22 cellular contexts compared by ENCODE assay signal in genomic region chr7:107854454-107854853, GRCh38. TPM values are rescaled to one million over a fixed set of nuclear protein-coding genes. Genes with fewer than 3 reads are reported as not detected.
DNase-seq lines count a peak whose midpoint lies in the region; ATAC-seq and TF ChIP-seq lines count a peak whose summit lies in the region.
"Had no signal": no experiment of that assay in that cellular context is flagged by ENCODE, and none has a peak within 500 bp of the region (broad histone marks: within the 10 kb centered on the region; RNA-seq: fewer than 3 reads in every experiment).

No MANE protein-coding gene starts in this region.

- H3K9me3 Mint-ChIP-seq in CD4-positive, alpha-beta memory T cell, result peaks cover 0 to 3% (median 0%) of the 10 kb centered on the region in 8 donors
- H3K9me3 Mint-ChIP-seq: CD8-positive, alpha-beta T cell had no signal

- no peaks in the 10 kb centered on the region for H3K36me3 Mint-ChIP-seq in CD4-positive, alpha-beta memory T cell
- H3K36me3 Mint-ChIP-seq in T-helper 17 cell (ENCODE audit: low read depth), result peaks cover 5% of the 10 kb centered on the region
- H3K36me3 Mint-ChIP-seq: CD8-positive, alpha-beta T cell had no signal

- H3K4me3 Mint-ChIP-seq in CD4-positive, alpha-beta memory T cell, result peak overlapping the region in 1 of 8 donors; percentile 26
- no peak overlapping the region for H3K4me3 Mint-ChIP-seq in T-helper 17 cell
- H3K4me3 Mint-ChIP-seq: CD8-positive, alpha-beta T cell; H9 had no signal

- intact Hi-C loops in CD4-positive, alpha-beta memory T cell (cut with micrococcal nuclease), result no loop called here

- H3K4me1 ChIP-seq in CD4-positive, alpha-beta memory T cell (ENCODE audit: insufficient read depth, low read length), result peaks cover 53% of the 10 kb centered on the region

- no peaks in the 10 kb centered on the region for H3K36me3 ChIP-seq in CD4-positive, alpha-beta memory T cell (ENCODE audit: insufficient read depth, low read length)
- H3K36me3 ChIP-seq: BLaER1 had no signal

- no peaks in the 10 kb centered on the region for H3K9me3 ChIP-seq in CD4-positive, alpha-beta memory T cell (ENCODE audit: control insufficient read depth in 1 of 2, low read length in 2 of 2)
- H3K9me3 ChIP-seq in T-helper 17 cell (ENCODE audit: control insufficient read depth, low read length, poor library complexity, severe bottlenecking), result no peaks in the 10 kb centered on the region
- H3K9me3 ChIP-seq: BLaER1 had no signal

- no peak for ATAC-seq in T-helper 17 cell
- no peak for ATAC-seq in HG03520 (IDR thresholded peaks at IDR 0.05; ENCODE audit: unreplicated experiment)
- ATAC-seq: CD8-positive, alpha-beta T cell; GM12878 had no signal

- H3K4me3 ChIP-seq in CD4-positive, alpha-beta memory T cell (ENCODE audit: low read length in 2 of 2), result no peak overlapping the region
- no peak overlapping the region for H3K4me3 ChIP-seq in fibroblast of pulmonary artery (replicated peaks; ENCODE audit: low read depth, low read length)
- H3K4me3 ChIP-seq: BLaER1, GM12878 had no signal

- no peaks in the 10 kb centered on the region for H3K27me3 ChIP-seq in CD4-positive, alpha-beta memory T cell (ENCODE audit: insufficient read depth, low read length)
- H3K27me3 ChIP-seq: BLaER1 had no signal

- no peak for TF ChIP-seq CTCF in C4-2B (conservative IDR thresholded peaks at IDR 0.05)
- no peak for TF ChIP-seq CTCF in fibroblast of pulmonary artery (IDR thresholded peaks at IDR 0.05; ENCODE audit: low read length, missing control alignments)

- peak overlapping the region in 6 of 7 donors; percentile 88 to 94 (median 90) for H3K27ac Mint-ChIP-seq in CD4-positive, alpha-beta memory T cell
- H3K27ac Mint-ChIP-seq in T-helper 17 cell, result peak overlapping the region; percentile 19
- H3K27ac Mint-ChIP-seq: H9 had no signal

- no peak for DNase-seq in CD4-positive, alpha-beta memory T cell
- no peak for DNase-seq in T-helper 17 cell
- peak; percentile 31 for DNase-seq in fibroblast of pulmonary artery (ENCODE audit: low read depth)
- DNase-seq in foreskin melanocyte, result no peak
- no peak for DNase-seq in NCI-H1105 treated with DMSO at 0.1 percent for 48 hours (lab: John Stamatoyannopoulos, UW)
- DNase-seq in NOMO-1 treated with DMSO at 0.1 percent for 48 hours (lab: John Stamatoyannopoulos, UW; ENCODE audit: unreplicated experiment), result no peak
- DNase-seq: 8988T; CD8-positive, alpha-beta T cell; COR-L47; DMS 273 treated with DMSO at 0.1 percent for 48 hours; DMS53; DND-41; H9 had no signal

- peaks cover 40 to 63% (median 51%) of the 10 kb centered on the region in 4 donors for H3K4me1 Mint-ChIP-seq in CD4-positive, alpha-beta memory T cell
- H3K4me1 Mint-ChIP-seq in T-helper 17 cell, result peaks cover 33% of the 10 kb centered on the region

- no peaks in the 10 kb centered on the region for H3K27me3 Mint-ChIP-seq in CD4-positive, alpha-beta memory T cell
- no peaks in the 10 kb centered on the region for H3K27me3 Mint-ChIP-seq in T-helper 17 cell

- CTCF ChIA-PET in CD4-positive, alpha-beta memory T cell (lab: Charles Lee; ENCODE audit: partially characterized antibody), result interaction anchor here (0.7 to 2.4 kb wide), 4 partner anchors 8 to 111 kb away, joined by 3 to 12 read pairs (median 4); no protein-coding TSS in a partner anchor

- POLR2A ChIA-PET in CD4-positive, alpha-beta memory T cell (lab: Charles Lee; ENCODE audit: partially characterized antibody), result interaction anchor here (1.7 to 6.4 kb wide), 2 partner anchors 9 to 111 kb away, joined by 6 to 118 read pairs; partner anchors contain the start of gene CBLL1

- peak overlapping the region; percentile 32; the same call in 1 of the 2 replicates for H3K27ac ChIP-seq in C4-2B
- no peak overlapping the region for H3K27ac ChIP-seq in CD4-positive, alpha-beta memory T cell (ENCODE audit: low read depth, low read length)
- H3K27ac ChIP-seq: BLaER1 had no signal

RNA-seq across cellular contexts. Expression of gene DLD, which starts 36.5 kb away (rescaled TPM):
- total RNA-seq in CD4-positive, alpha-beta memory T cell, result 10 to 100 TPM; 42.1 to 51.1 TPM
- 10 to 100 TPM; 57.8 to 75.9 TPM for polyA plus RNA-seq in CD4-positive, alpha-beta memory T cell
- 10 to 100 TPM; 49.4 to 64.5 TPM for total RNA-seq in T-helper 17 cell

RNA-seq across cellular contexts. Expression of gene SLC26A3, which starts 51.4 kb away (rescaled TPM):
- total RNA-seq in CD4-positive, alpha-beta memory T cell, result not detected
- not detected for polyA plus RNA-seq in CD4-positive, alpha-beta memory T cell
- not detected for total RNA-seq in T-helper 17 cell
- total RNA-seq: A673; CD8-positive, alpha-beta T cell; G401; H1; H9; HT-29 had no signal
- polyA plus RNA-seq: AG04450, GM12878, H1 had no signal
